ENCODE assay signal across 20 cellular contexts in genomic region chr14:65250162-65250495, GRCh38.
DNase-seq lines count a peak whose midpoint lies in the region; ATAC-seq and TF ChIP-seq lines count a peak whose summit lies in the region.
"Had no signal": no experiment of that assay in that cellular context is flagged by ENCODE, and none has a peak within 500 bp of the region (broad histone marks: within the 10 kb centered on the region; RNA-seq: fewer than 3 reads in every experiment).

No MANE protein-coding gene starts in this region.

- no peak overlapping the region for H2BK120ac ChIP-seq in neuronal stem cell (ENCODE audit: low read depth, low read length)

- peaks cover 0 to 2% of the 10 kb centered on the region in 2 donors for H3K36me3 Mint-ChIP-seq in activated T-cell treated with anti-CD3 and anti-CD28 coated beads, Interleukin-2, amount 50 U/mL, for 72 hours (ENCODE audit: insufficient read depth in 2 of 2)
- H3K36me3 Mint-ChIP-seq: CD4-positive, CD25-positive, alpha-beta regulatory T cell had no signal

- H2BK5ac ChIP-seq in neuronal stem cell (ENCODE audit: low read length), result no peak overlapping the region

- TF ChIP-seq CTCF in VCaP (conservative IDR thresholded peaks at IDR 0.05), result no peak

- H3K27ac Mint-ChIP-seq in activated T-cell treated with anti-CD3 and anti-CD28 coated beads, Interleukin-2, amount 50 U/mL, for 72 hours, result no peak overlapping the region
- H3K27ac Mint-ChIP-seq: CD4-positive, CD25-positive, alpha-beta regulatory T cell; HFFc6 had no signal

- H3K4me1 Mint-ChIP-seq in activated T-cell treated with anti-CD3 and anti-CD28 coated beads, Interleukin-2, amount 50 U/mL, for 72 hours (ENCODE audit: low read depth), result peaks cover 11% of the 10 kb centered on the region
- H3K4me1 Mint-ChIP-seq: CD4-positive, CD25-positive, alpha-beta regulatory T cell had no signal

- no peak overlapping the region for H2BK12ac ChIP-seq in neuronal stem cell (ENCODE audit: low read length)

- no peak overlapping the region for H2AFZ ChIP-seq in neuronal stem cell (ENCODE audit: low read length)

- H3K4me1 ChIP-seq in right cardiac atrium (ENCODE audit: control insufficient read depth, insufficient read depth, low read length) (no peaks in the 10 kb centered on the region), neuronal stem cell (ENCODE audit: control insufficient read depth in 2 of 2, insufficient read depth in 1 of 2, low read depth in 1 of 2, low read length in 2 of 2) (peaks cover 0 to 9% of the 10 kb centered on the region in 2 donors), HAP-1 (no peaks in the 10 kb centered on the region)

- 64% methylated on average over 2 of the region's 2 CpGs for WGBS in right cardiac atrium
- WGBS in neuronal stem cell (ENCODE audit: extremely low coverage in 2 of 2, insufficient read length in 2 of 2, insufficient replicate concordance in 1 of 2), 2 donors, result no CpG with 5 or more reads among the region's 2 CpGs

- ATAC-seq in right cardiac atrium (peak; percentile 43 to 53), Right ventricle myocardium inferior (no peak)
- ATAC-seq in activated T-cell treated with anti-CD3 and anti-CD28 coated beads, Interleukin-2, amount 50 U/mL, for 72 hours (replicated peaks in 1 of 2), result no peak
- ATAC-seq: A549 had no signal

- no peaks in the 10 kb centered on the region for H3K79me1 ChIP-seq in neuronal stem cell (ENCODE audit: low read depth, low read length)

- peak overlapping the region; percentile 1 for H2BK15ac ChIP-seq in neuronal stem cell (ENCODE audit: low read length)

- H4K91ac ChIP-seq in neuronal stem cell (ENCODE audit: low read depth, low read length, poor library complexity), result no peak overlapping the region

- H3K27me3 Mint-ChIP-seq in activated T-cell treated with anti-CD3 and anti-CD28 coated beads, Interleukin-2, amount 50 U/mL, for 72 hours (ENCODE audit: low read depth), result no peaks in the 10 kb centered on the region

- H3K36me3 ChIP-seq in neuronal stem cell (replicated peaks in 1 of 2; ENCODE audit: control insufficient read depth in 2 of 2, insufficient read depth in 2 of 2, low read length in 2 of 2), result no peaks in the 10 kb centered on the region
- H3K36me3 ChIP-seq in HAP-1 (replicated peaks), result no peaks in the 10 kb centered on the region
- H3K36me3 ChIP-seq: BE2C, SJSA1 had no signal

- H3K14ac ChIP-seq in neuronal stem cell (ENCODE audit: low read length), result no peak overlapping the region

- in situ Hi-C loops in HAP-1 (cut with MboI; ENCODE audit: low sequenced_read_pairs), result no loop called here

- H3K18ac ChIP-seq in neuronal stem cell (ENCODE audit: low read length), result no peak overlapping the region

- H3K27me3 ChIP-seq in right cardiac atrium (ENCODE audit: control insufficient read depth, insufficient read depth), result no peaks in the 10 kb centered on the region
- H3K27me3 ChIP-seq in neuronal stem cell (ENCODE audit: control insufficient read depth in 3 of 3, insufficient read depth in 3 of 3, low read depth in 1 of 3, low read length in 3 of 3), result no peaks in the 10 kb centered on the region
- H3K27me3 ChIP-seq in HAP-1 (ENCODE audit: low read depth), result no peaks in the 10 kb centered on the region
- H3K27me3 ChIP-seq: BE2C, SJSA1 had no signal

- H3K23ac ChIP-seq in neuronal stem cell (ENCODE audit: low read depth, low read length, poor library complexity), result no peak overlapping the region

- no peak overlapping the region for H3K27ac ChIP-seq in right cardiac atrium (ENCODE audit: low read length)
- peak overlapping the region; percentile 56 for H3K27ac ChIP-seq in VCaP
- no peak overlapping the region for H3K27ac ChIP-seq in neuronal stem cell (replicated peaks; ENCODE audit: low read length)
- H3K27ac ChIP-seq: HL-60, SJSA1 had no signal

- peak overlapping the region; percentile 19 for H2AK5ac ChIP-seq in neuronal stem cell (ENCODE audit: low read depth, low read length)

- DNase-seq in right cardiac atrium (no peak), Right ventricle myocardium inferior (ENCODE audit: missing footprints) (no peak), neuronal stem cell (ENCODE audit: low spot score) (no peak), HAP-1 (ENCODE audit: low spot score in 2 of 2) (no peak)
- DNase-seq in stimulated activated CD4-positive, alpha-beta T cell treated with anti-CD3 and anti-CD28 coated beads, Interleukin-2, amount 100 ng/mL, for 24 hours, result no peak
- DNase-seq in activated T-cell treated with anti-CD3 and anti-CD28 coated beads, Interleukin-2, amount 50 U/mL, for 72 hours, result no peak
- DNase-seq: BE2C; CD4-positive, CD25-positive, alpha-beta regulatory T cell; DMS79; HFFc6; KBM-7; NCI-H1694; NCI-H2107; NCI-H446 treated with DMSO at 0.1 percent for 48 hours; NCI-H69; T-helper 1 cell had no signal

- no peak overlapping the region for H3K9ac ChIP-seq in neuronal stem cell (ENCODE audit: low read depth, low read length, poor library complexity)

- peaks cover 0 to 3% of the 10 kb centered on the region in 2 donors for H3K9me3 Mint-ChIP-seq in activated T-cell treated with anti-CD3 and anti-CD28 coated beads, Interleukin-2, amount 50 U/mL, for 72 hours
- H3K9me3 Mint-ChIP-seq: HFFc6 had no signal

- H3K9me3 ChIP-seq in right cardiac atrium (ENCODE audit: control insufficient read depth, low read length) (no peaks in the 10 kb centered on the region), neuronal stem cell (replicated peaks in 1 of 2; ENCODE audit: control insufficient read depth in 2 of 2, insufficient read depth in 1 of 2, low read depth in 1 of 2, low read length in 2 of 2) (no peaks in the 10 kb centered on the region), HAP-1 (no peaks in the 10 kb centered on the region; the same call in 1 of the 2 replicates)
- H3K9me3 ChIP-seq: BE2C, SJSA1 had no signal

- intact Hi-C loops in right cardiac atrium (cut with DNase I) (no loop called here), Right ventricle myocardium inferior (cut with DNase I) (no loop called here)

- H3K4me3 Mint-ChIP-seq in activated T-cell treated with anti-CD3 and anti-CD28 coated beads, Interleukin-2, amount 50 U/mL, for 72 hours, result no peak overlapping the region
- H3K4me3 Mint-ChIP-seq: CD4-positive, CD25-positive, alpha-beta regulatory T cell; HFFc6 had no signal

- no peak overlapping the region for H4K8ac ChIP-seq in neuronal stem cell (ENCODE audit: low read depth, low read length)

- no peak overlapping the region for H3K4me2 ChIP-seq in neuronal stem cell (ENCODE audit: insufficient read depth, low read length, poor library complexity, severe bottlenecking)
- H3K4me2 ChIP-seq: A549 had no signal

- no peak overlapping the region for H3K4me3 ChIP-seq in right cardiac atrium (ENCODE audit: low read length)
- H3K4me3 ChIP-seq in neuronal stem cell (ENCODE audit: low read length in 2 of 2), result no peak overlapping the region
- H3K4me3 ChIP-seq in HAP-1, result no peak overlapping the region
- H3K4me3 ChIP-seq: A549, SJSA1 had no signal

- no peak overlapping the region for H3K4ac ChIP-seq in neuronal stem cell (ENCODE audit: low read length)

Comparison
In these comparisons a context has a peak if more than half of its experiments do, and no peak if none do; other contexts are left out.
1. ATAC-seq: peak in right cardiac atrium (2 of 2); none in Right ventricle myocardium inferior (single experiment) and activated T-cell treated with anti-CD3 and anti-CD28 coated beads, Interleukin-2, amount 50 U/mL, for 72 hours (0 of 2).